Comparison of ENCODE assay signal across 38 cellular contexts in genomic region chr5:159741829-159742228, GRCh38.
"Had no signal": no experiment of that assay in that cellular context is flagged by ENCODE, and none has a peak within 500 bp of the region (broad histone marks: within the 10 kb centered on the region; RNA-seq: fewer than 3 reads in every experiment).

No MANE protein-coding gene starts in this region.

- H3K9me3 ChIP-seq: ascending aorta had no signal

- DNase-seq: activated CD4-positive, alpha-beta memory T cell treated with anti-CD3 and anti-CD28 coated beads, Interleukin-2, amount 10 ng/mL, durations not matched to agents 7 days and 5 days; activated CD4-positive, alpha-beta T cell treated with anti-CD3 and anti-CD28 coated beads for 1 hour; activated CD4-positive, alpha-beta T cell treated with anti-CD3 and anti-CD28 coated beads for 36 hours; activated CD4-positive, alpha-beta T cell treated with anti-CD3 and anti-CD28 coated beads for 48 hours; activated CD4-positive, alpha-beta T cell treated with anti-CD3 and anti-CD28 coated beads, Interleukin-2, amount 10 ng/mL, durations not matched to agents 7 days and 5 days; activated CD4-positive, alpha-beta T cell treated with anti-CD3 and anti-CD28 coated beads, Interleukin-2, amount 50 U/mL, for 48 hours; activated CD4-positive, CD25-positive, alpha-beta regulatory T cell; activated CD8-positive, alpha-beta memory T cell treated with anti-CD3 and anti-CD28 coated beads for 24 hours; activated CD8-positive, alpha-beta memory T cell treated with anti-CD3 and anti-CD28 coated beads, Interleukin-2, amount 10 ng/mL, durations not matched to agents 7 days and 5 days; activated CD8-positive, alpha-beta memory T cell treated with anti-CD3 and anti-CD28 coated beads, Interleukin-2, amount 50 U/mL, for 48 hours; activated CD8-positive, alpha-beta T cell treated with anti-CD3 and anti-CD28 coated beads, Interleukin-2, amount 10 ng/mL, durations not matched to agents 7 days and 5 days; activated effector memory CD4-positive, alpha-beta T cell treated with Interleukin-2 at 50 U/mL for 16 hours; activated gamma-delta T cell; activated naive CD4-positive, alpha-beta T cell treated with anti-CD3 and anti-CD28 coated beads, Interleukin-2, amount 10 ng/mL, durations not matched to agents 7 days and 5 days; activated naive CD4-positive, alpha-beta T cell treated with Interleukin-2 at 50 U/mL for 16 hours; activated naive CD8-positive, alpha-beta T cell treated with anti-CD3 and anti-CD28 coated beads, Interleukin-2, amount 10 ng/mL, durations not matched to agents 7 days and 5 days; activated naive CD8-positive, alpha-beta T cell treated with anti-CD3 and anti-CD28 coated beads, Interleukin-2, amount 50 U/mL, for 24 hours; activated T-cell treated with anti-CD3 and anti-CD28 coated beads, Interleukin-2, amount 50 U/mL, for 24 hours; activated T-cell treated with anti-CD3 and anti-CD28 coated beads, Interleukin-2, amount 50 U/mL, for 48 hours; amygdala; anterior cingulate cortex; caudate nucleus; cerebellar nuclear complex; T-helper 2 cell; T-helper 9 cell had no signal

- H3K27me3 ChIP-seq: ascending aorta, cardiac muscle cell had no signal

- H3K36me3 ChIP-seq: ascending aorta, cardiac muscle cell had no signal

- H3K9me3 Mint-ChIP-seq: activated CD4-positive, alpha-beta T cell treated with anti-CD3 and anti-CD28 coated beads, Interleukin-2, amount 10 ng/mL, durations not matched to agents 7 days and 5 days; activated naive CD4-positive, alpha-beta T cell treated with anti-CD3 and anti-CD28 coated beads, Interleukin-2, amount 10 ng/mL, durations not matched to agents 7 days and 5 days; activated T-cell treated with anti-CD3 and anti-CD28 coated beads, Interleukin-2, amount 50 U/mL, for 24 hours; activated T-helper 2 cell treated with anti-CD3 and anti-CD28 coated beads, Interferon-gamma antibody, Interleukin-2, Interleukin-4, amounts not matched to agents 10 μg/mL and 5 μg/mL and 100 μg/mL, durations not matched to agents 14 hours and 24 hours and 36 hours; central memory CD8-positive, alpha-beta T cell had no signal

- H3K4me1 ChIP-seq: ascending aorta had no signal

- H3K27ac ChIP-seq: ascending aorta, cardiac muscle cell, VCaP had no signal

- H3K4me3 Mint-ChIP-seq: activated CD4-positive, alpha-beta memory T cell treated with anti-CD3 and anti-CD28 coated beads, Interleukin-2, amount 10 ng/mL, durations not matched to agents 7 days and 5 days; activated CD4-positive, alpha-beta T cell treated with anti-CD3 and anti-CD28 coated beads for 36 hours; activated CD4-positive, alpha-beta T cell treated with anti-CD3 and anti-CD28 coated beads, Interleukin-2, amount 10 ng/mL, durations not matched to agents 7 days and 5 days; activated CD8-positive, alpha-beta memory T cell treated with anti-CD3 and anti-CD28 coated beads, Interleukin-2, amount 10 ng/mL, durations not matched to agents 7 days and 5 days; activated CD8-positive, alpha-beta T cell treated with anti-CD3 and anti-CD28 coated beads, Interleukin-2, amount 10 ng/mL, durations not matched to agents 7 days and 5 days; activated naive CD4-positive, alpha-beta T cell treated with anti-CD3 and anti-CD28 coated beads, Interleukin-2, amount 10 ng/mL, durations not matched to agents 7 days and 5 days; activated naive CD4-positive, alpha-beta T cell treated with anti-CD3 and anti-CD28 coated beads, Interleukin-2, amount 50 U/mL, for 24 hours; activated naive CD8-positive, alpha-beta T cell; activated naive CD8-positive, alpha-beta T cell treated with anti-CD3 and anti-CD28 coated beads, Interleukin-2, amount 10 ng/mL, durations not matched to agents 7 days and 5 days; activated naive CD8-positive, alpha-beta T cell treated with anti-CD3 and anti-CD28 coated beads, Interleukin-2, amount 50 U/mL, for 24 hours; activated T-cell treated with anti-CD3 and anti-CD28 coated beads, Interleukin-2, amount 50 U/mL, for 24 hours; brain; central memory CD8-positive, alpha-beta T cell; T-helper 1 cell treated with Interleukin-12 subunit alpha and Interleukin-12 subunit beta and Interleukin-4 antibody, amounts not matched to agents 30 μg/mL and 1 μg/mL, for 36 hours; T-helper 2 cell treated with Interferon-gamma antibody and Interleukin-4, amounts not matched to agents 5 μg/mL and 100 μg/mL, for 36 hours had no signal

- H3K4me1 Mint-ChIP-seq: activated CD4-positive, alpha-beta memory T cell treated with anti-CD3 and anti-CD28 coated beads, Interleukin-2, amount 10 ng/mL, durations not matched to agents 7 days and 5 days; activated CD4-positive, alpha-beta T cell treated with anti-CD3 and anti-CD28 coated beads for 36 hours; activated CD4-positive, alpha-beta T cell treated with anti-CD3 and anti-CD28 coated beads, Interleukin-2, amount 10 ng/mL, durations not matched to agents 7 days and 5 days; activated CD8-positive, alpha-beta memory T cell treated with anti-CD3 and anti-CD28 coated beads, Interleukin-2, amount 10 ng/mL, durations not matched to agents 7 days and 5 days; activated naive CD4-positive, alpha-beta T cell treated with anti-CD3 and anti-CD28 coated beads, Interleukin-2, amount 10 ng/mL, durations not matched to agents 7 days and 5 days; activated naive CD4-positive, alpha-beta T cell treated with anti-CD3 and anti-CD28 coated beads, Interleukin-2, amount 50 U/mL, for 24 hours; activated naive CD8-positive, alpha-beta T cell treated with anti-CD3 and anti-CD28 coated beads, Interleukin-2, amount 10 ng/mL, durations not matched to agents 7 days and 5 days; activated naive CD8-positive, alpha-beta T cell treated with anti-CD3 and anti-CD28 coated beads, Interleukin-2, amount 50 U/mL, for 24 hours; brain; central memory CD8-positive, alpha-beta T cell had no signal

- H3K36me3 Mint-ChIP-seq: activated CD8-positive, alpha-beta memory T cell treated with anti-CD3 and anti-CD28 coated beads, Interleukin-2, amount 10 ng/mL, durations not matched to agents 7 days and 5 days; activated naive CD4-positive, alpha-beta T cell treated with anti-CD3 and anti-CD28 coated beads, Interleukin-2, amount 10 ng/mL, durations not matched to agents 7 days and 5 days; activated naive CD8-positive, alpha-beta T cell; activated naive CD8-positive, alpha-beta T cell treated with anti-CD3 and anti-CD28 coated beads, Interleukin-2, amount 10 ng/mL, durations not matched to agents 7 days and 5 days; brain had no signal

- ATAC-seq: activated CD4-positive, alpha-beta T cell treated with anti-CD3 and anti-CD28 coated beads for 36 hours; activated CD4-positive, CD25-positive, alpha-beta regulatory T cell treated with anti-CD3 and anti-CD28 coated beads, Interleukin-2, amount 50 U/mL, for 24 hours; activated CD8-positive, alpha-beta memory T cell treated with anti-CD3 and anti-CD28 coated beads, Interleukin-2, amount 10 ng/mL, durations not matched to agents 7 days and 5 days; activated CD8-positive, alpha-beta T cell treated with anti-CD3 and anti-CD28 coated beads, Interleukin-2, amount 10 ng/mL, durations not matched to agents 7 days and 5 days; activated naive CD8-positive, alpha-beta T cell treated with anti-CD3 and anti-CD28 coated beads, Interleukin-2, amount 50 U/mL, for 24 hours had no signal

- FAIRE-seq: bronchial epithelial cell, TTC549 had no signal

- H3K27me3 Mint-ChIP-seq: brain had no signal

- H3K27ac Mint-ChIP-seq: activated CD4-positive, alpha-beta memory T cell treated with anti-CD3 and anti-CD28 coated beads, Interleukin-2, amount 10 ng/mL, durations not matched to agents 7 days and 5 days; activated CD4-positive, alpha-beta T cell treated with anti-CD3 and anti-CD28 coated beads for 36 hours; activated CD4-positive, alpha-beta T cell treated with anti-CD3 and anti-CD28 coated beads, Interleukin-2, amount 10 ng/mL, durations not matched to agents 7 days and 5 days; activated CD8-positive, alpha-beta memory T cell treated with anti-CD3 and anti-CD28 coated beads, Interleukin-2, amount 10 ng/mL, durations not matched to agents 7 days and 5 days; activated CD8-positive, alpha-beta T cell treated with anti-CD3 and anti-CD28 coated beads, Interleukin-2, amount 10 ng/mL, durations not matched to agents 7 days and 5 days; activated naive CD4-positive, alpha-beta T cell treated with anti-CD3 and anti-CD28 coated beads, Interleukin-2, amount 10 ng/mL, durations not matched to agents 7 days and 5 days; activated naive CD4-positive, alpha-beta T cell treated with anti-CD3 and anti-CD28 coated beads, Interleukin-2, amount 50 U/mL, for 24 hours; activated naive CD8-positive, alpha-beta T cell; activated naive CD8-positive, alpha-beta T cell treated with anti-CD3 and anti-CD28 coated beads, Interleukin-2, amount 10 ng/mL, durations not matched to agents 7 days and 5 days; activated naive CD8-positive, alpha-beta T cell treated with anti-CD3 and anti-CD28 coated beads, Interleukin-2, amount 50 U/mL, for 24 hours; activated T-cell treated with anti-CD3 and anti-CD28 coated beads, Interleukin-2, amount 50 U/mL, for 24 hours; activated T-helper 2 cell treated with anti-CD3 and anti-CD28 coated beads, Interferon-gamma antibody, Interleukin-2, Interleukin-4, amounts not matched to agents 10 μg/mL and 5 μg/mL and 100 μg/mL, durations not matched to agents 14 hours and 24 hours and 36 hours; brain; T-helper 1 cell treated with Interleukin-12 subunit alpha and Interleukin-12 subunit beta and Interleukin-4 antibody, amounts not matched to agents 30 μg/mL and 1 μg/mL, for 36 hours; T-helper 2 cell treated with Interferon-gamma antibody and Interleukin-4, amounts not matched to agents 5 μg/mL and 100 μg/mL, for 36 hours had no signal

- H3K4me3 ChIP-seq: ascending aorta, cardiac muscle cell had no signal
